ENCODE assay signal across 1 cellular context in the genomic region with DNA sequence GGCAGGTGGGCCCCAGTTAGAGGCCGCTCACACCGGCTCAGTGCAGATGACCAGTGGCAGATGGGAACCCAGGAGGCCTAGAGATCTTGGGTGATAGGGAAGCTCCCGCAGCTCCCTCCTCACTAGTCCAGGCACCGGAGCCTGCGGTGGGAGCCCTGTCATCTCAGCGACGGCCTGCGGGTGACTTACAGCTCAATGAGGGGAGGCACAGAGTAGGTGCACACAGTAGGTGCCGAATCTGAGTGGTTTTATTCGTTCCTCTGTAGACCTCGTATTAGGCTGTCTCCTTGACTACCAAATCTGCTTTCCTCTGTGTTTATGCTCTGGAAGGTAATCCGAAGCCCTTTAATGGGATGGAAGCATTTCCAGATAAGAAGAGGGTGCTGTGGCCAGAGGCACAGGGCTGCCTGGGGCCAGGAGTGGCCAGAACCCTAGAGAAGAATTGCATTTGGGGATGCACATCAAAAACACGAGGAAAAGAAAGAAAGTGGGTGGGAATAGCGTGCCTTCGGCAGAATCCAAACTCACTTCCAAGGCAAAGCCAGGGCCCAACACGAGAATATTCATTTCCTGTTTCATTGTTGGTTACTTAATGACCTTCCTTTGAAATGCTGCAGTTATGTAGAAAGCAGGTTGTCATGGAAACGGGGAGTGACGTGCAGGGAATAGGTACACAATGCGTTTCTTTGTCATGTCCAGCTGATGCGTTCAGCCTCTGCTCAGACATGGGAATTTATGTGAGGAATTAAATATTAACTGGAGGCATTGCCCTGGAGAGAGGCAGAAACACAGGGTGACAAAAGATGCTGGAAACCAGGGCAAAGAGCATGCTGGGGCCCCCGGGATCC.
TF ChIP-seq lines count a peak whose summit lies in the region.

No MANE protein-coding gene starts in this region.

TF ChIP-seq in K562, 482 proteins besides CTCF, POLR2A, EP300 and RAD21 (continued from another document):
- TF ChIP-seq, protein P1, sequence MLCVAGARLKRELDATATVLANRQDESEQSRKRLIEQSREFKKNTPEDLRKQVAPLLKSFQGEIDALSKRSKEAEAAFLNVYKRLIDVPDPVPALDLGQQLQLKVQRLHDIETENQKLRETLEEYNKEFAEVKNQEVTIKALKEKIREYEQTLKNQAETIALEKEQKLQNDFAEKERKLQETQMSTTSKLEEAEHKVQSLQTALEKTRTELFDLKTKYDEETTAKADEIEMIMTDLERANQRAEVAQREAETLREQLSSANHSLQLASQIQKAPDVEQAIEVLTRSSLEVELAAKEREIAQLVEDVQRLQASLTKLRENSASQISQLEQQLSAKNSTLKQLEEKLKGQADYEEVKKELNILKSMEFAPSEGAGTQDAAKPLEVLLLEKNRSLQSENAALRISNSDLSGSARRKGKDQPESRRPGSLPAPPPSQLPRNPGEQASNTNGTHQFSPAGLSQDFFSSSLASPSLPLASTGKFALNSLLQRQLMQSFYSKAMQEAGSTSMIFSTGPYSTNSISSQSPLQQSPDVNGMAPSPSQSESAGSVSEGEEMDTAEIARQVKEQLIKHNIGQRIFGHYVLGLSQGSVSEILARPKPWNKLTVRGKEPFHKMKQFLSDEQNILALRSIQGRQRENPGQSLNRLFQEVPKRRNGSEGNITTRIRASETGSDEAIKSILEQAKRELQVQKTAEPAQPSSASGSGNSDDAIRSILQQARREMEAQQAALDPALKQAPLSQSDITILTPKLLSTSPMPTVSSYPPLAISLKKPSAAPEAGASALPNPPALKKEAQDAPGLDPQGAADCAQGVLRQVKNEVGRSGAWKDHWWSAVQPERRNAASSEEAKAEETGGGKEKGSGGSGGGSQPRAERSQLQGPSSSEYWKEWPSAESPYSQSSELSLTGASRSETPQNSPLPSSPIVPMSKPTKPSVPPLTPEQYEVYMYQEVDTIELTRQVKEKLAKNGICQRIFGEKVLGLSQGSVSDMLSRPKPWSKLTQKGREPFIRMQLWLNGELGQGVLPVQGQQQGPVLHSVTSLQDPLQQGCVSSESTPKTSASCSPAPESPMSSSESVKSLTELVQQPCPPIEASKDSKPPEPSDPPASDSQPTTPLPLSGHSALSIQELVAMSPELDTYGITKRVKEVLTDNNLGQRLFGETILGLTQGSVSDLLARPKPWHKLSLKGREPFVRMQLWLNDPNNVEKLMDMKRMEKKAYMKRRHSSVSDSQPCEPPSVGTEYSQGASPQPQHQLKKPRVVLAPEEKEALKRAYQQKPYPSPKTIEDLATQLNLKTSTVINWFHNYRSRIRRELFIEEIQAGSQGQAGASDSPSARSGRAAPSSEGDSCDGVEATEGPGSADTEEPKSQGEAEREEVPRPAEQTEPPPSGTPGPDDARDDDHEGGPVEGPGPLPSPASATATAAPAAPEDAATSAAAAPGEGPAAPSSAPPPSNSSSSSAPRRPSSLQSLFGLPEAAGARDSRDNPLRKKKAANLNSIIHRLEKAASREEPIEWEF (CRISPR knock-in tag; IDR thresholded peaks at IDR 0.05), result no peak
- TF ChIP-seq, protein P2, sequence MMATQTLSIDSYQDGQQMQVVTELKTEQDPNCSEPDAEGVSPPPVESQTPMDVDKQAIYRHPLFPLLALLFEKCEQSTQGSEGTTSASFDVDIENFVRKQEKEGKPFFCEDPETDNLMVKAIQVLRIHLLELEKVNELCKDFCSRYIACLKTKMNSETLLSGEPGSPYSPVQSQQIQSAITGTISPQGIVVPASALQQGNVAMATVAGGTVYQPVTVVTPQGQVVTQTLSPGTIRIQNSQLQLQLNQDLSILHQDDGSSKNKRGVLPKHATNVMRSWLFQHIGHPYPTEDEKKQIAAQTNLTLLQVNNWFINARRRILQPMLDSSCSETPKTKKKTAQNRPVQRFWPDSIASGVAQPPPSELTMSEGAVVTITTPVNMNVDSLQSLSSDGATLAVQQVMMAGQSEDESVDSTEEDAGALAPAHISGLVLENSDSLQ (IDR thresholded peaks at IDR 0.05), result peak; percentile 43
- TF ChIP-seq KAT8 (IDR thresholded peaks at IDR 0.05; ENCODE audit: low read depth) (no peak), ARID2 (IDR thresholded peaks at IDR 0.05) (no peak), JUND (IDR thresholded peaks at IDR 0.05; ENCODE audit: borderline replicate concordance, low read depth, low read length) (no peak), JUND (tag; IDR thresholded peaks at IDR 0.05; ENCODE audit: borderline replicate concordance, low read depth, low read length) (no peak), NR2C2 (CRISPR knock-in tag; IDR thresholded peaks at IDR 0.05) (no peak), NR2C2 (tag; IDR thresholded peaks at IDR 0.05) (no peak), RFX1 (IDR thresholded peaks at IDR 0.05) (peak; percentile 85), DMBX1 (CRISPR knock-in tag; IDR thresholded peaks at IDR 0.05; ENCODE audit: borderline replicate concordance) (no peak), FOXA1 (IDR thresholded peaks at IDR 0.05; ENCODE audit: borderline replicate concordance) (no peak), BRF1 (IDR thresholded peaks at IDR 0.05; ENCODE audit: borderline replicate concordance, extremely low read depth, insufficient read length) (no peak), U2AF1 (optimal IDR thresholded peaks at IDR 0.05; ENCODE audit: low read depth, low read length) (no peak), ZNF507 (tag; conservative IDR thresholded peaks at IDR 0.05) (no peak)
- TF ChIP-seq, protein P3, sequence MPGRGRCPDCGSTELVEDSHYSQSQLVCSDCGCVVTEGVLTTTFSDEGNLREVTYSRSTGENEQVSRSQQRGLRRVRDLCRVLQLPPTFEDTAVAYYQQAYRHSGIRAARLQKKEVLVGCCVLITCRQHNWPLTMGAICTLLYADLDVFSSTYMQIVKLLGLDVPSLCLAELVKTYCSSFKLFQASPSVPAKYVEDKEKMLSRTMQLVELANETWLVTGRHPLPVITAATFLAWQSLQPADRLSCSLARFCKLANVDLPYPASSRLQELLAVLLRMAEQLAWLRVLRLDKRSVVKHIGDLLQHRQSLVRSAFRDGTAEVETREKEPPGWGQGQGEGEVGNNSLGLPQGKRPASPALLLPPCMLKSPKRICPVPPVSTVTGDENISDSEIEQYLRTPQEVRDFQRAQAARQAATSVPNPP (IDR thresholded peaks at IDR 0.05; ENCODE audit: borderline replicate concordance, insufficient read depth, insufficient read length), result no peak
- TF ChIP-seq, protein P4, sequence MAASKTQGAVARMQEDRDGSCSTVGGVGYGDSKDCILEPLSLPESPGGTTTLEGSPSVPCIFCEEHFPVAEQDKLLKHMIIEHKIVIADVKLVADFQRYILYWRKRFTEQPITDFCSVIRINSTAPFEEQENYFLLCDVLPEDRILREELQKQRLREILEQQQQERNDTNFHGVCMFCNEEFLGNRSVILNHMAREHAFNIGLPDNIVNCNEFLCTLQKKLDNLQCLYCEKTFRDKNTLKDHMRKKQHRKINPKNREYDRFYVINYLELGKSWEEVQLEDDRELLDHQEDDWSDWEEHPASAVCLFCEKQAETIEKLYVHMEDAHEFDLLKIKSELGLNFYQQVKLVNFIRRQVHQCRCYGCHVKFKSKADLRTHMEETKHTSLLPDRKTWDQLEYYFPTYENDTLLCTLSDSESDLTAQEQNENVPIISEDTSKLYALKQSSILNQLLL (CRISPR knock-in tag; IDR thresholded peaks at IDR 0.05; ENCODE audit: borderline replicate concordance), result no peak
- TF ChIP-seq, protein P5, sequence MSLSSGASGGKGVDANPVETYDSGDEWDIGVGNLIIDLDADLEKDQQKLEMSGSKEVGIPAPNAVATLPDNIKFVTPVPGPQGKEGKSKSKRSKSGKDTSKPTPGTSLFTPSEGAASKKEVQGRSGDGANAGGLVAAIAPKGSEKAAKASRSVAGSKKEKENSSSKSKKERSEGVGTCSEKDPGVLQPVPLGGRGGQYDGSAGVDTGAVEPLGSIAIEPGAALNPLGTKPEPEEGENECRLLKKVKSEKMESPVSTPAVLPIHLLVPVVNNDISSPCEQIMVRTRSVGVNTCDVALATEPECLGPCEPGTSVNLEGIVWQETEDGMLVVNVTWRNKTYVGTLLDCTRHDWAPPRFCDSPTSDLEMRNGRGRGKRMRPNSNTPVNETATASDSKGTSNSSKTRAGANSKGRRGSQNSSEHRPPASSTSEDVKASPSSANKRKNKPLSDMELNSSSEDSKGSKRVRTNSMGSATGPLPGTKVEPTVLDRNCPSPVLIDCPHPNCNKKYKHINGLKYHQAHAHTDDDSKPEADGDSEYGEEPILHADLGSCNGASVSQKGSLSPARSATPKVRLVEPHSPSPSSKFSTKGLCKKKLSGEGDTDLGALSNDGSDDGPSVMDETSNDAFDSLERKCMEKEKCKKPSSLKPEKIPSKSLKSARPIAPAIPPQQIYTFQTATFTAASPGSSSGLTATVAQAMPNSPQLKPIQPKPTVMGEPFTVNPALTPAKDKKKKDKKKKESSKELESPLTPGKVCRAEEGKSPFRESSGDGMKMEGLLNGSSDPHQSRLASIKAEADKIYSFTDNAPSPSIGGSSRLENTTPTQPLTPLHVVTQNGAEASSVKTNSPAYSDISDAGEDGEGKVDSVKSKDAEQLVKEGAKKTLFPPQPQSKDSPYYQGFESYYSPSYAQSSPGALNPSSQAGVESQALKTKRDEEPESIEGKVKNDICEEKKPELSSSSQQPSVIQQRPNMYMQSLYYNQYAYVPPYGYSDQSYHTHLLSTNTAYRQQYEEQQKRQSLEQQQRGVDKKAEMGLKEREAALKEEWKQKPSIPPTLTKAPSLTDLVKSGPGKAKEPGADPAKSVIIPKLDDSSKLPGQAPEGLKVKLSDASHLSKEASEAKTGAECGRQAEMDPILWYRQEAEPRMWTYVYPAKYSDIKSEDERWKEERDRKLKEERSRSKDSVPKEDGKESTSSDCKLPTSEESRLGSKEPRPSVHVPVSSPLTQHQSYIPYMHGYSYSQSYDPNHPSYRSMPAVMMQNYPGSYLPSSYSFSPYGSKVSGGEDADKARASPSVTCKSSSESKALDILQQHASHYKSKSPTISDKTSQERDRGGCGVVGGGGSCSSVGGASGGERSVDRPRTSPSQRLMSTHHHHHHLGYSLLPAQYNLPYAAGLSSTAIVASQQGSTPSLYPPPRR (CRISPR knock-in tag; IDR thresholded peaks at IDR 0.05; ENCODE audit: borderline replicate concordance), result no peak
- TF ChIP-seq, protein P6, sequence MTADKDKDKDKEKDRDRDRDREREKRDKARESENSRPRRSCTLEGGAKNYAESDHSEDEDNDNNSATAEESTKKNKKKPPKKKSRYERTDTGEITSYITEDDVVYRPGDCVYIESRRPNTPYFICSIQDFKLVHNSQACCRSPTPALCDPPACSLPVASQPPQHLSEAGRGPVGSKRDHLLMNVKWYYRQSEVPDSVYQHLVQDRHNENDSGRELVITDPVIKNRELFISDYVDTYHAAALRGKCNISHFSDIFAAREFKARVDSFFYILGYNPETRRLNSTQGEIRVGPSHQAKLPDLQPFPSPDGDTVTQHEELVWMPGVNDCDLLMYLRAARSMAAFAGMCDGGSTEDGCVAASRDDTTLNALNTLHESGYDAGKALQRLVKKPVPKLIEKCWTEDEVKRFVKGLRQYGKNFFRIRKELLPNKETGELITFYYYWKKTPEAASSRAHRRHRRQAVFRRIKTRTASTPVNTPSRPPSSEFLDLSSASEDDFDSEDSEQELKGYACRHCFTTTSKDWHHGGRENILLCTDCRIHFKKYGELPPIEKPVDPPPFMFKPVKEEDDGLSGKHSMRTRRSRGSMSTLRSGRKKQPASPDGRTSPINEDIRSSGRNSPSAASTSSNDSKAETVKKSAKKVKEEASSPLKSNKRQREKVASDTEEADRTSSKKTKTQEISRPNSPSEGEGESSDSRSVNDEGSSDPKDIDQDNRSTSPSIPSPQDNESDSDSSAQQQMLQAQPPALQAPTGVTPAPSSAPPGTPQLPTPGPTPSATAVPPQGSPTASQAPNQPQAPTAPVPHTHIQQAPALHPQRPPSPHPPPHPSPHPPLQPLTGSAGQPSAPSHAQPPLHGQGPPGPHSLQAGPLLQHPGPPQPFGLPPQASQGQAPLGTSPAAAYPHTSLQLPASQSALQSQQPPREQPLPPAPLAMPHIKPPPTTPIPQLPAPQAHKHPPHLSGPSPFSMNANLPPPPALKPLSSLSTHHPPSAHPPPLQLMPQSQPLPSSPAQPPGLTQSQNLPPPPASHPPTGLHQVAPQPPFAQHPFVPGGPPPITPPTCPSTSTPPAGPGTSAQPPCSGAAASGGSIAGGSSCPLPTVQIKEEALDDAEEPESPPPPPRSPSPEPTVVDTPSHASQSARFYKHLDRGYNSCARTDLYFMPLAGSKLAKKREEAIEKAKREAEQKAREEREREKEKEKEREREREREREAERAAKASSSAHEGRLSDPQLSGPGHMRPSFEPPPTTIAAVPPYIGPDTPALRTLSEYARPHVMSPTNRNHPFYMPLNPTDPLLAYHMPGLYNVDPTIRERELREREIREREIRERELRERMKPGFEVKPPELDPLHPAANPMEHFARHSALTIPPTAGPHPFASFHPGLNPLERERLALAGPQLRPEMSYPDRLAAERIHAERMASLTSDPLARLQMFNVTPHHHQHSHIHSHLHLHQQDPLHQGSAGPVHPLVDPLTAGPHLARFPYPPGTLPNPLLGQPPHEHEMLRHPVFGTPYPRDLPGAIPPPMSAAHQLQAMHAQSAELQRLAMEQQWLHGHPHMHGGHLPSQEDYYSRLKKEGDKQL (CRISPR knock-in tag; IDR thresholded peaks at IDR 0.05; ENCODE audit: borderline replicate concordance), result no peak
TF ChIP-seq in K562: peak in this region for 3.
